8 cellular contexts compared by ENCODE assay signal in genomic region chr12:52069410-52070242, GRCh38. TPM values are rescaled to one million over a fixed set of nuclear protein-coding genes. Genes with fewer than 3 reads are reported as not detected.
DNase-seq lines count a peak whose midpoint lies in the region; ATAC-seq, FAIRE-seq and TF ChIP-seq lines count a peak whose summit lies in the region.

Gene ATG101 (plus strand): TSS chr12:52069978. CDS start chr12:52073651, 3,673 bp downstream.

- peak within 1 kb of the TSS; percentile 91 to 98 (median 98) for H3K4me3 Mint-ChIP-seq in T-cell

- ATAC-seq in HG02852 (IDR thresholded peaks at IDR 0.05; ENCODE audit: unreplicated experiment), result peak; percentile 94
- ATAC-seq in T-cell (replicated peaks in 1 of 4), result peak; percentile 92 to 97 (median 96)
- peak; percentile 96 to 98 (median 97) for ATAC-seq in heart right ventricle

- intact Hi-C loops in adrenal gland (cut with DNase I), result no loop called here
- intact Hi-C loops in heart right ventricle (cut with DNase I), result loop anchor here in 5 of 10 donors (1.0 to 10.0 kb wide), 7 partner anchors 19 to 645 kb away; partner anchors contain the start of genes NR4A1 (in 1 of the 5) and SLC4A8 (in 1 of the 5)
- intact Hi-C loops in posterior cingulate gyrus (cut with DNase I), result loop anchor here (5.0 kb wide), 1 partner anchor 42 kb away; no protein-coding TSS in a partner anchor

- 0 to 1% (median 0%) methylated on average over 17 to 66 of the region's 66 CpGs for WGBS in adrenal gland, 4 donors
- 1% methylated on average over 59 to 66 of the region's 66 CpGs for WGBS in heart right ventricle, 2 donors

- peak within 1 kb of the TSS; percentile 79 to 92 (median 82) for H3K4me3 ChIP-seq in adrenal gland
- peak within 1 kb of the TSS; percentile 68 to 98 (median 82) for H3K4me3 ChIP-seq in heart right ventricle

- peak within 1 kb of the TSS; percentile 98 to 99 for H3K27ac Mint-ChIP-seq in T-cell

- H3K27ac ChIP-seq in adrenal gland (peak within 1 kb of the TSS in 4 of 5 donors; percentile 72 to 95 (median 83)), heart right ventricle (peak within 1 kb of the TSS; percentile 64 to 96 (median 93))

- DNase-seq in GM12892 (ENCODE audit: insufficient read length), result peak; percentile 94
- DNase-seq in NCI-H1436 treated with DMSO at 0.1 percent for 48 hours (lab: John Stamatoyannopoulos, UW), result peak; percentile 77
- DNase-seq in T-cell, result peak; percentile 76 to 88 (median 81)
- DNase-seq in adrenal gland, result peak; percentile 90 to 97 (median 95)
- peak; percentile 88 to 93 for DNase-seq in heart right ventricle
- DNase-seq in posterior cingulate gyrus, result peak; percentile 83 to 99 (median 89)
- DNase-seq in ureter (ENCODE audit: low spot score), result peak; percentile 93

- peaks cover 0 to 23% of the 10 kb centered on the region in 2 donors for H3K36me3 ChIP-seq in adrenal gland (replicated peaks in 1 of 2)
- peaks cover 0 to 32% (median 0%) of the 10 kb centered on the region in 9 donors for H3K36me3 ChIP-seq in heart right ventricle

- H3K27me3 Mint-ChIP-seq in T-cell, result peaks cover 0 to 6% of the 10 kb centered on the region in 2 donors

- peaks cover 13% of the 10 kb centered on the region for H3K36me3 Mint-ChIP-seq in T-cell

- peak; percentile 98 for FAIRE-seq in GM12892 (lab: Jason Lieb, UNC)

- H3K9me3 ChIP-seq in adrenal gland (replicated peaks in 1 of 3), result no peaks in the 10 kb centered on the region
- no peaks in the 10 kb centered on the region for H3K9me3 ChIP-seq in heart right ventricle

- peak; percentile 91 for TF ChIP-seq POLR2A in GM12892 (IDR thresholded peaks at IDR 0.05; ENCODE audit: low read depth, low read length)
- TF ChIP-seq POLR2A in adrenal gland (IDR thresholded peaks at IDR 0.05), result peak; percentile 66 to 78

- H3K4me1 ChIP-seq in adrenal gland (replicated peaks in 1 of 2) (peaks cover 30 to 54% of the 10 kb centered on the region in 2 donors), heart right ventricle (peaks cover 12 to 54% (median 33%) of the 10 kb centered on the region in 9 donors)

- TF ChIP-seq CTCF in adrenal gland (IDR thresholded peaks at IDR 0.05) (peak; percentile 28 to 57 (median 50)), heart right ventricle (IDR thresholded peaks at IDR 0.05) (peak; percentile 49 to 87 (median 67))

- H3K9me3 Mint-ChIP-seq in T-cell, result no peaks in the 10 kb centered on the region

- peaks cover 42 to 47% (median 46%) of the 10 kb centered on the region in 3 donors for H3K4me1 Mint-ChIP-seq in T-cell

- no peaks in the 10 kb centered on the region for H3K27me3 ChIP-seq in adrenal gland
- H3K27me3 ChIP-seq in heart right ventricle, result no peaks in the 10 kb centered on the region

- POLR2A ChIA-PET in T-cell (lab: Charles Lee), result interaction anchor here (0.6 to 1.4 kb wide), 4 partner anchors 37 to 365 kb away, joined by 3 to 8 read pairs (median 4); partner anchors contain the start of gene TAMALIN (in 1 of the 2)

- CTCF ChIA-PET in T-cell (lab: Charles Lee), result interaction anchor here (0.6 to 8.7 kb wide), 15 partner anchors 15 to 1609 kb away, joined by 3 to 116 read pairs (median 4); partner anchors contain the start of genes EIF4B (in 1 of the 2) and NR4A1 (in 1 of the 2)

RNA-seq across cellular contexts. Expression of gene ATG101, which starts in this region (rescaled TPM):
- polyA plus RNA-seq in GM12892 (2012; ENCODE audit: missing spikeins), result 13.5 TPM
- total RNA-seq in T-cell, result 10 to 100 TPM; 24.8 to 30.3 (median 25.9) TPM
- 10 to 100 TPM; 28.8 to 60.4 (median 38.6) TPM for total RNA-seq in adrenal gland
- polyA plus RNA-seq in adrenal gland, result 10 to 100 TPM; 20.9 to 28.6 (median 27.1) TPM
- total RNA-seq in heart right ventricle, result 10 to 100 TPM; 17.5 to 31.8 (median 22.2) TPM
- 10 to 100 TPM; 14.6 to 90.2 TPM for polyA plus RNA-seq in heart right ventricle
- 27.2 TPM for total RNA-seq in ureter

Comparison
In these comparisons a context has a peak if more than half of its experiments do, and no peak if none do; other contexts are left out.
1. Peak in every context shown above with its lines: DNase-seq, ATAC-seq, H3K4me3 ChIP-seq and H3K27ac ChIP-seq.